10 cellular contexts compared by ENCODE assay signal in the genomic region with DNA sequence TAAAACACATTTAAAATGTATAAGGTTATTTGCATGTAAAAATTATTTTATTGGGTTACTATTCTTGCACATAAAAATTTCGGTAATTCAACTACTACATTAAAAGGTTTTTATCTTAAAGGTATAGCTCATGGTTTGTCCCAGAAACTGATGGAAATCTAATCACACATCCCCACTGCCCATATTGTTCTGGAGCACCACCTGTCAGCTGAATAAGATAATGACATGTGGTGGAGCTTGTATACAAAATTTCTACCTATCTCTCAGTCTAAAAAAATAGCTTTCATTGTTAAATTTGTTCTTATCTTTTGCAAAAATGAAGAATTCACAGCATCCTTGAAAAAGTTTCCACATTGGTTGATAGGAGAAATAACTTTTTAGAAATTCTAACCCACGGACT. TPM values are rescaled to one million over a fixed set of nuclear protein-coding genes. Genes with fewer than 3 reads are reported as not detected.
DNase-seq lines count a peak whose midpoint lies in the region; ATAC-seq and TF ChIP-seq lines count a peak whose summit lies in the region.
"Had no signal": no experiment of that assay in that cellular context is flagged by ENCODE, and none has a peak within 500 bp of the region (broad histone marks: within the 10 kb centered on the region; RNA-seq: fewer than 3 reads in every experiment).

No MANE protein-coding gene starts in this region.

- H3K36me3 Mint-ChIP-seq in naive thymus-derived CD8-positive, alpha-beta T cell = no peaks in the 10 kb centered on the region

- TF ChIP-seq POLR2A in upper lobe of left lung (IDR thresholded peaks at IDR 0.05) = no peak

- H3K27me3 ChIP-seq in WERI-Rb-1 (ENCODE audit: insufficient read depth, low read depth, severe bottlenecking) (no peaks in the 10 kb centered on the region), upper lobe of left lung (no peaks in the 10 kb centered on the region)
- H3K27me3 ChIP-seq: adrenal gland had no signal

- no peaks in the 10 kb centered on the region for H3K36me3 ChIP-seq in WERI-Rb-1
- H3K36me3 ChIP-seq in upper lobe of left lung = no peaks in the 10 kb centered on the region
- H3K36me3 ChIP-seq: adrenal gland had no signal

- no peaks in the 10 kb centered on the region for H3K9me3 ChIP-seq in WERI-Rb-1 (ENCODE audit: severe bottlenecking)
- no peaks in the 10 kb centered on the region for H3K9me3 ChIP-seq in upper lobe of left lung
- H3K9me3 ChIP-seq: adrenal gland had no signal

- H3K4me3 ChIP-seq in WERI-Rb-1 (ENCODE audit: low read depth, low read length) = no peak overlapping the region
- H3K4me3 ChIP-seq in upper lobe of left lung = no peak overlapping the region
- H3K4me3 ChIP-seq: adrenal gland had no signal

- TF ChIP-seq EP300 in upper lobe of left lung (IDR thresholded peaks at IDR 0.05) = no peak

- H3K4me3 Mint-ChIP-seq in naive thymus-derived CD8-positive, alpha-beta T cell = no peak overlapping the region

- H3K27ac ChIP-seq in WERI-Rb-1 = no peak overlapping the region
- no peak overlapping the region for H3K27ac ChIP-seq in upper lobe of left lung
- H3K27ac ChIP-seq: adrenal gland had no signal

- no peaks in the 10 kb centered on the region for H3K4me1 Mint-ChIP-seq in naive thymus-derived CD8-positive, alpha-beta T cell

- no peak overlapping the region for H3K27ac Mint-ChIP-seq in naive thymus-derived CD8-positive, alpha-beta T cell

- H3K9me3 Mint-ChIP-seq in naive thymus-derived CD8-positive, alpha-beta T cell = peaks cover 0 to 2% (median 0%) of the 10 kb centered on the region in 9 donors

- DNase-seq in DMS153 (lab: John Stamatoyannopoulos, UW) (peak; percentile 17), HT-29 (ENCODE audit: low spot score) (peak; percentile 45), WERI-Rb-1 (no peak), midbrain (lab: John Stamatoyannopoulos, UW) (peak; percentile 21), upper lobe of left lung (no peak)
- no peak for DNase-seq in stimulated activated naive CD4-positive, alpha-beta T cell (lab: John Stamatoyannopoulos, UW)
- no peak for DNase-seq in naive thymus-derived CD8-positive, alpha-beta T cell
- DNase-seq: activated CD4-positive, alpha-beta T cell treated with anti-CD3 and anti-CD28 coated beads for 1 hour; adrenal gland had no signal

- no peaks in the 10 kb centered on the region for H3K4me1 ChIP-seq in upper lobe of left lung
- H3K4me1 ChIP-seq: adrenal gland had no signal

- TF ChIP-seq CTCF in WERI-Rb-1 (IDR thresholded peaks at IDR 0.05; ENCODE audit: low read depth, low read length) = 0 out of 2 replicates have a peak, but pooled peaks have one; percentile 11
- peak in 1 of 6 experiments; percentile 8 for TF ChIP-seq CTCF in upper lobe of left lung (IDR thresholded peaks at IDR 0.05)

- 39 to 47% methylated on average over 2 of the region's 2 CpGs for WGBS in upper lobe of left lung, 2 donors

- POLR2A ChIA-PET in naive thymus-derived CD8-positive, alpha-beta T cell (lab: Charles Lee) = no interaction called here

- H3K27me3 Mint-ChIP-seq in naive thymus-derived CD8-positive, alpha-beta T cell = no peaks in the 10 kb centered on the region

- ATAC-seq in HG03196 (IDR thresholded peaks at IDR 0.05; ENCODE audit: unreplicated experiment) (no peak), upper lobe of left lung (ENCODE audit: low FRiP score in 2 of 2) (no peak)
- ATAC-seq in naive thymus-derived CD8-positive, alpha-beta T cell = no peak

RNA-seq across cellular contexts. Expression of gene ERBB4, which starts 18.3 kb away (rescaled TPM):
- total RNA-seq in HT-29 (2014; rRNA removed; shearing (Covaris generic)) = not detected in 2 replicates
- not detected for total RNA-seq in naive thymus-derived CD8-positive, alpha-beta T cell
- polyA plus RNA-seq in naive thymus-derived CD8-positive, alpha-beta T cell = not detected
- 10 to 100 TPM in 3 of 6 donors, 1 to 10 TPM in 3; 3.3 to 24.2 (median 11.7) TPM for total RNA-seq in upper lobe of left lung

Comparison
In these comparisons a context has a peak if more than half of its experiments do, and no peak if none do; other contexts are left out.
1. DNase-seq: peak in DMS153 (single experiment), HT-29 (single experiment) and midbrain (single experiment); none in WERI-Rb-1 (single experiment), stimulated activated naive CD4-positive, alpha-beta T cell (0 of 6), naive thymus-derived CD8-positive, alpha-beta T cell (0 of 10) and upper lobe of left lung (0 of 2).